8 cellular contexts compared by ENCODE assay signal in genomic region chr3:98901032-98901464, GRCh38. TPM values are rescaled to one million over a fixed set of nuclear protein-coding genes. Genes with fewer than 3 reads are reported as not detected.
DNase-seq lines count a peak whose midpoint lies in the region; ATAC-seq and TF ChIP-seq lines count a peak whose summit lies in the region.

No MANE protein-coding gene starts in this region.

- WGBS in IMR-90 (ENCODE audit: extremely low coverage in 2 of 2, insufficient read length in 1 of 2), 2 experiments = 0% methylated on average over 11 of the region's 42 CpGs; no CpG with 5 or more reads in 1 of the 2 experiments
- WGBS in endodermal cell (ENCODE audit: insufficient coverage in 1 of 2, insufficient read length in 1 of 2), 2 experiments = 0% methylated on average over 42 of the region's 42 CpGs; no CpG with 5 or more reads in 1 of the 2 experiments
- 6% methylated on average over 3 of the region's 42 CpGs for WGBS in mesenchymal stem cell

- H3K23ac ChIP-seq in IMR-90 (ENCODE audit: low read depth, low read length) (peak overlapping the region; percentile 57), mesenchymal stem cell (ENCODE audit: low read length in 2 of 2) (peak overlapping the region in 1 of 2 experiments; percentile 94)

- H2BK120ac ChIP-seq in IMR-90 (ENCODE audit: low read depth, low read length) (peak overlapping the region; percentile 76), mesenchymal stem cell (ENCODE audit: low read depth, low read length) (peak overlapping the region; percentile 73)

- DNase-seq in ELF-1 (ENCODE audit: low read depth, low spot score) (peak; percentile 73), IMR-90 (peak; percentile 47), endodermal cell (peak; percentile 89), mesenchymal stem cell (peak; percentile 66), MV-4-11 (lab: John Stamatoyannopoulos, UW) (no peak)

- H2BK5ac ChIP-seq in IMR-90 (ENCODE audit: low read depth, low read length, poor library complexity, severe bottlenecking) = peak overlapping the region; percentile 83
- peak overlapping the region; percentile 95 for H2BK5ac ChIP-seq in mesenchymal stem cell (ENCODE audit: low read depth, low read length, poor library complexity, severe bottlenecking)

- H2AK5ac ChIP-seq in IMR-90 (ENCODE audit: low read depth, low read length) = peak overlapping the region; percentile 76; the same call in 1 of the 2 replicates
- peak overlapping the region; percentile 60 for H2AK5ac ChIP-seq in mesenchymal stem cell (ENCODE audit: low read length, severe bottlenecking)

- TF ChIP-seq RAD21 in IMR-90 (IDR thresholded peaks at IDR 0.05; ENCODE audit: low read length) = no peak

- intact Hi-C loops in IMR-90 (cut with micrococcal nuclease) = loop anchor here (2.0 to 10.0 kb wide), 6 partner anchors 14 to 296 kb away; no protein-coding TSS in a partner anchor

- peak overlapping the region in 1 of 2 experiments; percentile 96 for H2BK12ac ChIP-seq in mesenchymal stem cell (ENCODE audit: low read length in 2 of 2)

- TF ChIP-seq POLR2A in IMR-90 (IDR thresholded peaks at IDR 0.05; ENCODE audit: low read depth, low read length) = no peak

- no peaks in the 10 kb centered on the region for H3K9me3 Mint-ChIP-seq in endodermal cell

- in situ Hi-C loops in IMR-90 (cut with MboI; ENCODE audit: low sequenced_read_pairs) = no loop called here

- H3K4ac ChIP-seq in IMR-90 (ENCODE audit: low read depth, low read length) (peak overlapping the region; percentile 86), mesenchymal stem cell (ENCODE audit: low read depth in 1 of 2, low read length in 2 of 2) (peak overlapping the region; percentile 87 to 89)

- H2AK9ac ChIP-seq in IMR-90 (replicated peaks; ENCODE audit: low read depth, low read length, poor library complexity) = peak overlapping the region; percentile 96

- ATAC-seq in GM21717 (IDR thresholded peaks at IDR 0.05; ENCODE audit: unreplicated experiment) (peak; percentile 19), IMR-90 (ENCODE audit: low read depth) (peak; percentile 58)
- peak; percentile 3 to 4 for ATAC-seq in activated CD4-positive, CD25-positive, alpha-beta regulatory T cell treated with anti-CD3 and anti-CD28 coated beads, Interleukin-2, amount 50 U/mL, for 24 hours

- no peaks in the 10 kb centered on the region for H3K27me3 Mint-ChIP-seq in endodermal cell (ENCODE audit: insufficient read depth)

- H3K56ac ChIP-seq in IMR-90 (ENCODE audit: extremely low read depth, insufficient read depth, low read length) = peak overlapping the region; percentile 51; the same call in 1 of the 2 replicates

- H4K20me1 ChIP-seq in IMR-90 (ENCODE audit: insufficient read depth, low read length) = peaks cover 12% of the 10 kb centered on the region

- H2BK20ac ChIP-seq in IMR-90 (ENCODE audit: low read depth, low read length) = no peak overlapping the region

- peak overlapping the region in 1 of 2 experiments; percentile 36; a peak in 1 of 4 replicates for H4K8ac ChIP-seq in IMR-90 (ENCODE audit: low read depth in 2 of 2, low read length in 2 of 2)
- H4K8ac ChIP-seq in mesenchymal stem cell (ENCODE audit: low read length) = peak overlapping the region; percentile 85

- H3K27me3 ChIP-seq in IMR-90 (ENCODE audit: control insufficient read depth, insufficient read depth, low read length) (no peaks in the 10 kb centered on the region), endodermal cell (ENCODE audit: control insufficient read depth, insufficient read depth, low read length, poor library complexity, severe bottlenecking) (no peaks in the 10 kb centered on the region), mesenchymal stem cell (ENCODE audit: control insufficient read depth in 1 of 2, insufficient read depth in 1 of 2, low read length in 2 of 2) (no peaks in the 10 kb centered on the region), stomach smooth muscle (ENCODE audit: control insufficient read depth in 1 of 2, insufficient read depth in 2 of 2, low read length in 2 of 2) (no peaks in the 10 kb centered on the region)

- H3K9ac ChIP-seq in IMR-90 (ENCODE audit: low read depth, low read length) (peak overlapping the region; percentile 75), endodermal cell (ENCODE audit: extremely low read depth, low read length, poor library complexity, severe bottlenecking) (peak overlapping the region; percentile 78), mesenchymal stem cell (ENCODE audit: low read length) (peak overlapping the region; percentile 98), stomach smooth muscle (ENCODE audit: low read length in 2 of 2) (peak overlapping the region; percentile 82 to 83)

- H3K4me3 Mint-ChIP-seq in endodermal cell = peak overlapping the region; percentile 95

- peaks cover 6 to 19% of the 10 kb centered on the region in 2 experiments for H3K79me1 ChIP-seq in IMR-90 (ENCODE audit: low read depth in 1 of 2, low read length in 2 of 2)
- H3K79me1 ChIP-seq in mesenchymal stem cell (replicated peaks; ENCODE audit: low read length, poor library complexity, severe bottlenecking) = peaks cover 2% of the 10 kb centered on the region

- no peak overlapping the region for H4K5ac ChIP-seq in IMR-90 (ENCODE audit: low read depth, low read length)

- dilution Hi-C loops in IMR-90 (cut with HindIII; ENCODE audit: low sequenced_read_pairs, unreplicated experiment) = no loop called here

- no peaks in the 10 kb centered on the region for H3K36me3 ChIP-seq in IMR-90 (ENCODE audit: control insufficient read depth, insufficient read depth, low read length)
- peaks cover 4% of the 10 kb centered on the region for H3K36me3 ChIP-seq in endodermal cell (ENCODE audit: control insufficient read depth, insufficient read depth, low read length)
- H3K36me3 ChIP-seq in mesenchymal stem cell (ENCODE audit: control insufficient read depth in 1 of 2, insufficient read depth in 2 of 2, low read depth in 1 of 2, low read length in 2 of 2) = peaks cover 0 to 39% of the 10 kb centered on the region in 2 experiments
- H3K36me3 ChIP-seq in stomach smooth muscle (ENCODE audit: control insufficient read depth in 2 of 2, insufficient read depth in 2 of 2, low read length in 2 of 2) = no peaks in the 10 kb centered on the region

- H3K18ac ChIP-seq in IMR-90 (ENCODE audit: low read depth, low read length) = no peak overlapping the region; the same call in 1 of the 2 replicates
- peak overlapping the region; percentile 17 to 44 for H3K18ac ChIP-seq in mesenchymal stem cell (ENCODE audit: low read depth in 1 of 2, low read length in 2 of 2)

- peak overlapping the region; percentile 94 for H3K27ac Mint-ChIP-seq in endodermal cell

- H4K91ac ChIP-seq in IMR-90 (ENCODE audit: insufficient read depth, low read depth, low read length) = peak overlapping the region; percentile 68
- peak overlapping the region; percentile 14 for H4K91ac ChIP-seq in mesenchymal stem cell (ENCODE audit: low read length)

- peak overlapping the region; percentile 86 for H3K27ac ChIP-seq in IMR-90 (ENCODE audit: insufficient read depth, low read length)
- peak overlapping the region; percentile 94 for H3K27ac ChIP-seq in endodermal cell (ENCODE audit: low read depth, low read length)
- H3K27ac ChIP-seq in mesenchymal stem cell (ENCODE audit: low read length, poor library complexity, severe bottlenecking) = peak overlapping the region; percentile 93
- peak overlapping the region; percentile 80 for H3K27ac ChIP-seq in stomach smooth muscle (ENCODE audit: low read length)

- 0 out of 2 replicates have a peak, but pooled peaks cover under 1% of the 10 kb centered on the region for H3K9me1 ChIP-seq in IMR-90 (ENCODE audit: insufficient read depth, low read length)

- H3K4me2 ChIP-seq in IMR-90 (ENCODE audit: low read depth, low read length) = peak overlapping the region; percentile 92
- H3K4me2 ChIP-seq in mesenchymal stem cell (ENCODE audit: low read length, poor library complexity, severe bottlenecking) = no peak overlapping the region

- POLR2A ChIA-PET in IMR-90 (lab: Charles Lee; ENCODE audit: unreplicated experiment) = interaction anchor here (0.6 to 0.7 kb wide), 2 partner anchors 13 to 17 kb away, joined by 3 read pairs; no protein-coding TSS in a partner anchor

- CTCF ChIA-PET in IMR-90 (lab: Yijun Ruan, JAX) = interaction anchor here (0.8 to 1.1 kb wide), 2 partner anchors 60 to 84 kb away, joined by 3 to 7 read pairs; no protein-coding TSS in a partner anchor

- H3K4me1 Mint-ChIP-seq in endodermal cell = peaks cover 13% of the 10 kb centered on the region

- TF ChIP-seq CTCF in IMR-90 (conservative IDR thresholded peaks at IDR 0.05; ENCODE audit: low read depth, low read length) (no peak), endodermal cell (conservative IDR thresholded peaks at IDR 0.05) (no peak)

- H2AFZ ChIP-seq in IMR-90 (replicated peaks; ENCODE audit: low read length, poor library complexity) (peak overlapping the region; percentile 93), mesenchymal stem cell (ENCODE audit: low read depth, low read length) (peak overlapping the region; percentile 93)

- H3K4me3 ChIP-seq in IMR-90 (ENCODE audit: insufficient read depth, low read depth, low read length) = peak overlapping the region; percentile 62
- peak overlapping the region; percentile 97 for H3K4me3 ChIP-seq in endodermal cell (ENCODE audit: low read length)
- H3K4me3 ChIP-seq in mesenchymal stem cell (ENCODE audit: insufficient read depth in 1 of 2, low read depth in 1 of 2, low read length in 2 of 2) = peak overlapping the region; percentile 91 to 95
- peak overlapping the region; percentile 83 to 86 for H3K4me3 ChIP-seq in stomach smooth muscle (ENCODE audit: low read length in 2 of 2)

- H3K4me1 ChIP-seq in IMR-90 (ENCODE audit: control insufficient read depth, insufficient read depth, low read length) = peaks cover 2% of the 10 kb centered on the region; the same call in 1 of the 2 replicates
- H3K4me1 ChIP-seq in endodermal cell (ENCODE audit: control insufficient read depth, insufficient read depth, low read length) = no peaks in the 10 kb centered on the region
- no peaks in the 10 kb centered on the region for H3K4me1 ChIP-seq in mesenchymal stem cell (ENCODE audit: control insufficient read depth, insufficient read depth, low read depth, low read length)
- peaks cover 3% of the 10 kb centered on the region for H3K4me1 ChIP-seq in stomach smooth muscle (ENCODE audit: control insufficient read depth, insufficient read depth, low read length)

- H3K14ac ChIP-seq in IMR-90 (replicated peaks; ENCODE audit: low read depth, low read length) (peak overlapping the region; percentile 61), mesenchymal stem cell (ENCODE audit: low read length in 2 of 2) (peak overlapping the region in 1 of 2 experiments; percentile 96)

- BruUV-seq in IMR-90 (replicated peaks; lab: Mats Ljungman, UMichigan) = no TSS peak

- peaks cover 4% of the 10 kb centered on the region for H3K36me3 Mint-ChIP-seq in endodermal cell (ENCODE audit: low read depth)

- no peak overlapping the region for H2BK15ac ChIP-seq in IMR-90 (ENCODE audit: low read depth, low read length)
- H2BK15ac ChIP-seq in mesenchymal stem cell (ENCODE audit: low read depth, poor library complexity, severe bottlenecking) = no peak overlapping the region

- H3K9me3 ChIP-seq in IMR-90 (ENCODE audit: control insufficient read depth, insufficient read depth, low read length) = no peaks in the 10 kb centered on the region
- H3K9me3 ChIP-seq in endodermal cell (ENCODE audit: control insufficient read depth, low read length) = no peaks in the 10 kb centered on the region
- no peaks in the 10 kb centered on the region for H3K9me3 ChIP-seq in mesenchymal stem cell (ENCODE audit: control insufficient read depth, low read length)
- no peaks in the 10 kb centered on the region for H3K9me3 ChIP-seq in stomach smooth muscle (ENCODE audit: control insufficient read depth in 2 of 2, low read length in 2 of 2)

RNA-seq across cellular contexts. Expression of gene DCBLD2, which starts 0.4 kb away (rescaled TPM):
- total RNA-seq in IMR-90 (2012; rRNA removed) (196 and 275 TPM in 2 replicates), endodermal cell (10 to 100 TPM; 70.7 to 80.9 TPM)
- polyA plus RNA-seq in IMR-90 (2012; rRNA removed) = 119 and 121 TPM in 2 replicates
- 38.1 and 38.8 TPM in 2 replicates for polyA plus RNA-seq in IMR-90 (2012; cell fraction: cytosol; rRNA removed)
- 32.4 and 131 TPM in 2 replicates for polyA plus RNA-seq in IMR-90 (2012; cell fraction: nucleus; rRNA removed; ENCODE audit: low replicate concordance)
- 53.9 TPM for polyA plus RNA-seq in endodermal cell (2013, experiment 1 of 2)
- 54.9 TPM for polyA plus RNA-seq in endodermal cell (2013, experiment 2 of 2)
- polyA plus RNA-seq in mesenchymal stem cell (2013, experiment 1 of 2) = 47.2 TPM
- 46.5 TPM for polyA plus RNA-seq in mesenchymal stem cell (2013, experiment 2 of 2)

Comparison
In these comparisons a context has a peak if more than half of its experiments do, and no peak if none do; other contexts are left out.
1. ATAC-seq: peak in every context shown above with its lines; median percentile 58 in IMR-90; 19 in GM21717; 4 in activated CD4-positive, CD25-positive, alpha-beta regulatory T cell treated with anti-CD3 and anti-CD28 coated beads, Interleukin-2, amount 50 U/mL, for 24 hours.